ENCODE assay signal across 8 cellular contexts in genomic region chr16:88382491-88383400, GRCh38. TPM values are rescaled to one million over a fixed set of nuclear protein-coding genes. Genes with fewer than 3 reads are reported as not detected.
DNase-seq lines count a peak whose midpoint lies in the region; ATAC-seq lines count a peak whose summit lies in the region.

Gene ZNF469 (plus strand): TSS chr16:88382959. CDS start chr16:88427471, 44,512 bp downstream.

- peak within 1 kb of the TSS; percentile 62 for H3K4me3 ChIP-seq in skeletal muscle cell (ENCODE audit: low read depth, low read length)

- peak within 1 kb of the TSS; percentile 13 to 63 for H3K4me3 Mint-ChIP-seq in activated T-cell treated with anti-CD3 and anti-CD28 coated beads, Interleukin-2, amount 50 U/mL, for 72 hours

- H3K27ac Mint-ChIP-seq in activated T-cell treated with anti-CD3 and anti-CD28 coated beads, Interleukin-2, amount 50 U/mL, for 72 hours = no peak within 1 kb of the TSS

- peak in 1 of 2 donors; percentile 15 for ATAC-seq in activated T-cell treated with anti-CD3 and anti-CD28 coated beads, Interleukin-2, amount 50 U/mL, for 72 hours (replicated peaks in 1 of 2)
- ATAC-seq in GM19351 (IDR thresholded peaks at IDR 0.05; ENCODE audit: unreplicated experiment) (no peak), GM18511 (IDR thresholded peaks at IDR 0.05; ENCODE audit: unreplicated experiment) (no peak), HG02981 (IDR thresholded peaks at IDR 0.05; ENCODE audit: unreplicated experiment) (no peak)

- no peaks in the 10 kb centered on the region for H3K36me3 Mint-ChIP-seq in activated T-cell treated with anti-CD3 and anti-CD28 coated beads, Interleukin-2, amount 50 U/mL, for 72 hours (ENCODE audit: insufficient read depth in 2 of 2)

- DNase-seq in ELR (ENCODE audit: low read depth) (peak; percentile 45), hepatic stellate cell (ENCODE audit: low spot score) (peak; percentile 87), skeletal muscle cell (ENCODE audit: low read depth) (no peak), NCI-H510A treated with DMSO at 0.1 percent for 48 hours (lab: John Stamatoyannopoulos, UW) (no peak)
- peak in 1 of 2 donors; percentile 3 for DNase-seq in activated T-cell treated with anti-CD3 and anti-CD28 coated beads, Interleukin-2, amount 50 U/mL, for 72 hours

- peaks cover 4% of the 10 kb centered on the region for H3K4me1 Mint-ChIP-seq in activated T-cell treated with anti-CD3 and anti-CD28 coated beads, Interleukin-2, amount 50 U/mL, for 72 hours (ENCODE audit: low read depth)

- H3K9me3 Mint-ChIP-seq in activated T-cell treated with anti-CD3 and anti-CD28 coated beads, Interleukin-2, amount 50 U/mL, for 72 hours = no peaks in the 10 kb centered on the region

- peaks cover 33% of the 10 kb centered on the region for H3K27me3 Mint-ChIP-seq in activated T-cell treated with anti-CD3 and anti-CD28 coated beads, Interleukin-2, amount 50 U/mL, for 72 hours (ENCODE audit: low read depth)

RNA-seq across cellular contexts. Expression of gene ZNF469, which starts in this region (rescaled TPM):
- total RNA-seq in activated T-cell treated with anti-CD3 and anti-CD28 coated beads, Interleukin-2, amount 50 U/mL, for 72 hours = under 1 TPM; 0.34 to 0.65 TPM

Comparison
In these comparisons a context has a peak if more than half of its experiments do, and no peak if none do; other contexts are left out.
1. DNase-seq: peak in ELR (single experiment) and hepatic stellate cell (single experiment); none in skeletal muscle cell (single experiment) and NCI-H510A treated with DMSO at 0.1 percent for 48 hours (single experiment).